In the genomic region with DNA sequence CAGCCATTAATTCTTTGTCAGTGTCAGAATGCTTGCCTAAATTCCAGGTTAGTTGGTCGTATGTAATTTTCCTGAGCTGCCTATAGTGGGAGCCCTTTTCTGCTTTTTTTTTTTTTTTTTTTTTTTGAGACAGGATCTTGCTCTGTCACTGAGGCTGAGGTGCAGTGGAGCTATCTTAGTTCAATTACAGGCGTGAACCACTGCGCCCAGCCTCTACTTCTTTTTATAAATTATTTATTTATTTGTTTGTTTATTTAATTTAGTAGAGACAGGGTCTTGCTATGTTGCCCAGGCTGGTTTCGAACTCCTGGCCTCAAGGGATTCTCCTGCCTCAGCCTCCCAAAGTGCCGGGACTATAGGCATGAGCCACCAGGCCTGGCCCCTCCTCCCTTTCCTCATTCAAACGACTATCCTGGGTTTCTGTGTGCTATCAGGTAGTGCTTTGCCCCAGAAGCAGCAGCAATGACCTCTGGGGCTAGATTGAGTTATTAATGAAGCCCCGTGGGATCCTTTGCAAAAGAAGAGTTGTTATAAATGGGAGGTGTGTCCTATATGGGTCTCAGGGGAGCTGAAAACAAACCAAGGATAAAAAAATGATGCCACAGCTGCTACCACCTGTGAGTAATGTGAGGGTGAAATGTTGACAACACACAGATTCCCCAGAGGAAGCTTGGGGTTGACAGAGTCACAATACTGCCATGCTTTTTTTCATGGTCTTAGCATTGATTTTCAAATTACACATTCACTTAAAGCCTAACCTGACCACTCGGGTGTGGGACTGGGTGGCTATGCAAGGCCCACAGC, we compare ENCODE assay signal across 10 cellular contexts. TPM values are rescaled to one million over a fixed set of nuclear protein-coding genes. Genes with fewer than 3 reads are reported as not detected.
DNase-seq lines count a peak whose midpoint lies in the region; ATAC-seq and TF ChIP-seq lines count a peak whose summit lies in the region.
"Had no signal": no experiment of that assay in that cellular context is flagged by ENCODE, and none has a peak within 500 bp of the region (broad histone marks: within the 10 kb centered on the region; RNA-seq: fewer than 3 reads in every experiment).

No MANE protein-coding gene starts in this region.

- ATAC-seq in GM19025 (IDR thresholded peaks at IDR 0.05; ENCODE audit: low read depth, unreplicated experiment), result peak; percentile 64
- ATAC-seq in HG03565 (IDR thresholded peaks at IDR 0.05; ENCODE audit: unreplicated experiment), result no peak

- peak; percentile 19 for DNase-seq in AG08395 (ENCODE audit: low spot score)
- peak; percentile 97 for DNase-seq in NCI-H2171 treated with DMSO at 0.1 percent for 48 hours (lab: John Stamatoyannopoulos, UW)
- DNase-seq in epithelial cell of proximal tubule (ENCODE audit: low read depth), result no peak
- DNase-seq in NCI-H2227 treated with DMSO at 0.1 percent for 48 hours (lab: John Stamatoyannopoulos, UW), result no peak
- DNase-seq in occipital lobe (lab: John Stamatoyannopoulos, UW), result no peak
- no peak for DNase-seq in activated T-cell treated with anti-CD3 and anti-CD28 coated beads, Interleukin-2, amount 50 U/mL, for 48 hours
- DNase-seq: upper lobe of left lung had no signal

- TF ChIP-seq CTCF in epithelial cell of proximal tubule (conservative IDR thresholded peaks at IDR 0.05; ENCODE audit: low read depth, low read length), result peak; percentile 69

- H3K4me3 ChIP-seq in epithelial cell of proximal tubule (ENCODE audit: low read depth, low read length), result no peak overlapping the region
- H3K4me3 ChIP-seq: lung, upper lobe of left lung had no signal

RNA-seq across cellular contexts. Expression of a gene that starts 34.6 kb away (rescaled TPM):
- total RNA-seq in epithelial cell of proximal tubule (154 and 203 TPM in 2 replicates), occipital lobe (46.9 TPM)

Comparison
In these comparisons a context has a peak if more than half of its experiments do, and no peak if none do; other contexts are left out.
1. DNase-seq: peak in AG08395 (single experiment) and NCI-H2171 treated with DMSO at 0.1 percent for 48 hours (single experiment); none in epithelial cell of proximal tubule (single experiment), NCI-H2227 treated with DMSO at 0.1 percent for 48 hours (single experiment), occipital lobe (single experiment) and activated T-cell treated with anti-CD3 and anti-CD28 coated beads, Interleukin-2, amount 50 U/mL, for 48 hours (0 of 2).